Comparison of ENCODE assay signal across 19 cellular contexts in genomic region chr18:1104265-1104792, GRCh38.
DNase-seq lines count a peak whose midpoint lies in the region; ATAC-seq, FAIRE-seq and TF ChIP-seq lines count a peak whose summit lies in the region.
"Had no signal": no experiment of that assay in that cellular context is flagged by ENCODE, and none has a peak within 500 bp of the region (broad histone marks: within the 10 kb centered on the region; RNA-seq: fewer than 3 reads in every experiment).

No MANE protein-coding gene starts in this region.

- no peak overlapping the region for H3K4me3 ChIP-seq in heart left ventricle
- H3K4me3 ChIP-seq in right atrium auricular region, result no peak overlapping the region
- no peak overlapping the region for H3K4me3 ChIP-seq in adipocyte (ENCODE audit: low read length)
- H3K4me3 ChIP-seq in fibroblast of villous mesenchyme (ENCODE audit: low read depth, low read length), result no peak overlapping the region
- no peak overlapping the region for H3K4me3 ChIP-seq in kidney (ENCODE audit: low read length in 2 of 2)
- H3K4me3 ChIP-seq: mucosa of descending colon, vagina had no signal

- ATAC-seq in heart left ventricle, result peak in 3 of 4 donors; percentile 52 to 67 (median 63)
- no peak for ATAC-seq in omental fat pad (ENCODE audit: low FRiP score)
- ATAC-seq in GM21619 (IDR thresholded peaks at IDR 0.05; ENCODE audit: unreplicated experiment), result no peak
- ATAC-seq: effector memory CD8-positive, alpha-beta T cell; mucosa of descending colon had no signal

- DNase-seq in heart left ventricle (no peak), right atrium auricular region (ENCODE audit: low spot score) (no peak), adipocyte (ENCODE audit: low read depth) (peak; percentile 16), fibroblast of villous mesenchyme (ENCODE audit: low read depth) (peak; percentile 44), omental fat pad (ENCODE audit: low spot score) (no peak), cerebellar nuclear complex (lab: John Stamatoyannopoulos, UW) (no peak), kidney (no peak)
- DNase-seq: ACHN; activated CD4-positive, alpha-beta T cell treated with anti-CD3 and anti-CD28 coated beads, Interleukin-2, amount 50 U/mL, for 4 hours; activated naive CD4-positive, alpha-beta T cell treated with anti-CD3 and anti-CD28 coated beads, Interleukin-2, amount 10 ng/mL, durations not matched to agents 7 days and 5 days; CD4-positive, CD25-positive, alpha-beta regulatory T cell; DND-41; effector memory CD8-positive, alpha-beta T cell; mucosa of descending colon; NCI-H526; occipital lobe had no signal

- H3K9ac ChIP-seq in adipocyte (ENCODE audit: low read length) (no peak overlapping the region), kidney (ENCODE audit: low read length in 2 of 2) (no peak overlapping the region)

- FAIRE-seq in kidney (lab: Jason Lieb, UNC), result no peak
- FAIRE-seq: TTC549 had no signal

- no peak for TF ChIP-seq POLR2A in heart left ventricle (IDR thresholded peaks at IDR 0.05)

- H3K27ac ChIP-seq in heart left ventricle, result peak overlapping the region in 3 of 12 donors; percentile 18 to 59 (median 46)
- H3K27ac ChIP-seq in right atrium auricular region, result no peak overlapping the region
- no peak overlapping the region for H3K27ac ChIP-seq in kidney (ENCODE audit: low read depth in 2 of 2, low read length in 2 of 2)
- H3K27ac ChIP-seq: vagina had no signal

- H3K27me3 ChIP-seq in heart left ventricle, result no peaks in the 10 kb centered on the region
- H3K27me3 ChIP-seq in right atrium auricular region, result no peaks in the 10 kb centered on the region
- H3K27me3 ChIP-seq in adipocyte (replicated peaks; ENCODE audit: control insufficient read depth, insufficient read depth, low read length), result peaks cover 4% of the 10 kb centered on the region
- H3K27me3 ChIP-seq: vagina had no signal

- H3K4me1 ChIP-seq in heart left ventricle (peaks cover 0 to 13% (median 0%) of the 10 kb centered on the region in 12 donors), right atrium auricular region (no peaks in the 10 kb centered on the region), adipocyte (ENCODE audit: control insufficient read depth, insufficient read depth, low read length) (peaks cover 16% of the 10 kb centered on the region), kidney (ENCODE audit: control insufficient read depth in 1 of 2, insufficient read depth in 1 of 2, low read depth in 1 of 2, low read length in 2 of 2) (no peaks in the 10 kb centered on the region)
- H3K4me1 ChIP-seq: vagina had no signal

- H3K9me3 ChIP-seq in heart left ventricle, result peaks cover 0 to 7% (median 0%) of the 10 kb centered on the region in 12 donors
- H3K9me3 ChIP-seq in right atrium auricular region, result no peaks in the 10 kb centered on the region
- H3K9me3 ChIP-seq in adipocyte (ENCODE audit: control insufficient read depth, low read length), result no peaks in the 10 kb centered on the region
- no peaks in the 10 kb centered on the region for H3K9me3 ChIP-seq in kidney (ENCODE audit: control insufficient read depth in 1 of 2, low read length in 2 of 2)
- H3K9me3 ChIP-seq: vagina had no signal

- 43 to 50% (median 45%) methylated on average over 3 of the region's 3 CpGs for WGBS in heart left ventricle, 4 donors

- intact Hi-C loops in heart left ventricle (cut with DNase I) (no loop called here), kidney (cut with DNase I) (no loop called here)

- TF ChIP-seq CTCF in heart left ventricle (IDR thresholded peaks at IDR 0.05), result no peak
- TF ChIP-seq CTCF in right atrium auricular region (IDR thresholded peaks at IDR 0.05), result no peak
- TF ChIP-seq CTCF in fibroblast of villous mesenchyme (IDR thresholded peaks at IDR 0.05; ENCODE audit: insufficient read depth, low read depth, low read length), result no peak
- no peak for TF ChIP-seq CTCF in omental fat pad (IDR thresholded peaks at IDR 0.05)
- no peak for TF ChIP-seq CTCF in kidney (IDR thresholded peaks at IDR 0.05; ENCODE audit: borderline replicate concordance, extremely low read depth, insufficient read depth)

- no peaks in the 10 kb centered on the region for H3K36me3 ChIP-seq in heart left ventricle
- no peaks in the 10 kb centered on the region for H3K36me3 ChIP-seq in right atrium auricular region
- H3K36me3 ChIP-seq in adipocyte (ENCODE audit: control insufficient read depth, insufficient read depth, low read length, severe bottlenecking), result no peaks in the 10 kb centered on the region
- no peaks in the 10 kb centered on the region for H3K36me3 ChIP-seq in kidney (ENCODE audit: control insufficient read depth in 1 of 2, insufficient read depth in 2 of 2, low read length in 2 of 2)
- H3K36me3 ChIP-seq: vagina had no signal

Comparison
In these comparisons a context has a peak if more than half of its experiments do, and no peak if none do; other contexts are left out.
1. ATAC-seq: peak in heart left ventricle (3 of 4); none in omental fat pad (single experiment) and GM21619 (single experiment).
2. DNase-seq: peak in adipocyte (single experiment) and fibroblast of villous mesenchyme (single experiment); none in heart left ventricle (0 of 5), right atrium auricular region (single experiment), omental fat pad (single experiment), cerebellar nuclear complex (0 of 2) and kidney (single experiment).